ENCODE assay signal across 1 cellular context in the genomic region with DNA sequence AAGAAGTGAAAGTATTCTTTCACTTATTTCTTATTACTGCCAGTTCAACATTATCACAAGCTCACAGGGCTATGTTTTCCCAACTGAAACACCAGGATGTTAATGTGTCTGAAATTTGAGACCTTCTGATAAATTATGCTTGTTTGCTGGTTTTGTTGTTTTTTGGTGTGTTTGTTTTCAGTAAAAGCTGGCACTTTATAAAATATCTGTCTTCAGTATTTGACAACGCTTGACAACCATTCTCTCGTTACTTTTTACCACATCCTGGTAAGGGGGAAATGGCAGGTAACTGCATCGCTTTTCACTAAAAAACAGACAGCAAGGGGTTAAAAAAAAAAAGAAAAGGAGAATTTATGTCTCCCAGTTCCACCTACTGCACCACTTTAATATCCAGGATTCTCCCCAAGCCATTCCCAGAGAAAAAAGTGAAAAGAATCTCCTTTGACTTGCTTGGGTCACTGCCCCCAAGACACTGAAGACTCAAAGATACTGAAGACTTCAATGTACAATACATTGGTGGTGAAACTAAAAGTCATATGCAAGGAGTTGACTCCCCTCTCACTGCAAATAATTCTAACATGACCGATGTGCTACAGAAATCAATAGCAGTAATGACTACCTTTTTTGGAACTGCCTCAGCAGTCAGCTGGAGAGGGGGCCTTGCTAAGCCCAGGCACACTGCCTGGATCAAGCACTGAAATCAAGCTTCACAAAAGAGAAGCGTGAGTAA.
TF ChIP-seq lines count a peak whose summit lies in the region.

No MANE protein-coding gene starts in this region.

TF ChIP-seq in GM23338, 12 proteins besides CTCF, POLR2A, EP300 and RAD21 (continued from another document):
- TF ChIP-seq, protein P1, sequence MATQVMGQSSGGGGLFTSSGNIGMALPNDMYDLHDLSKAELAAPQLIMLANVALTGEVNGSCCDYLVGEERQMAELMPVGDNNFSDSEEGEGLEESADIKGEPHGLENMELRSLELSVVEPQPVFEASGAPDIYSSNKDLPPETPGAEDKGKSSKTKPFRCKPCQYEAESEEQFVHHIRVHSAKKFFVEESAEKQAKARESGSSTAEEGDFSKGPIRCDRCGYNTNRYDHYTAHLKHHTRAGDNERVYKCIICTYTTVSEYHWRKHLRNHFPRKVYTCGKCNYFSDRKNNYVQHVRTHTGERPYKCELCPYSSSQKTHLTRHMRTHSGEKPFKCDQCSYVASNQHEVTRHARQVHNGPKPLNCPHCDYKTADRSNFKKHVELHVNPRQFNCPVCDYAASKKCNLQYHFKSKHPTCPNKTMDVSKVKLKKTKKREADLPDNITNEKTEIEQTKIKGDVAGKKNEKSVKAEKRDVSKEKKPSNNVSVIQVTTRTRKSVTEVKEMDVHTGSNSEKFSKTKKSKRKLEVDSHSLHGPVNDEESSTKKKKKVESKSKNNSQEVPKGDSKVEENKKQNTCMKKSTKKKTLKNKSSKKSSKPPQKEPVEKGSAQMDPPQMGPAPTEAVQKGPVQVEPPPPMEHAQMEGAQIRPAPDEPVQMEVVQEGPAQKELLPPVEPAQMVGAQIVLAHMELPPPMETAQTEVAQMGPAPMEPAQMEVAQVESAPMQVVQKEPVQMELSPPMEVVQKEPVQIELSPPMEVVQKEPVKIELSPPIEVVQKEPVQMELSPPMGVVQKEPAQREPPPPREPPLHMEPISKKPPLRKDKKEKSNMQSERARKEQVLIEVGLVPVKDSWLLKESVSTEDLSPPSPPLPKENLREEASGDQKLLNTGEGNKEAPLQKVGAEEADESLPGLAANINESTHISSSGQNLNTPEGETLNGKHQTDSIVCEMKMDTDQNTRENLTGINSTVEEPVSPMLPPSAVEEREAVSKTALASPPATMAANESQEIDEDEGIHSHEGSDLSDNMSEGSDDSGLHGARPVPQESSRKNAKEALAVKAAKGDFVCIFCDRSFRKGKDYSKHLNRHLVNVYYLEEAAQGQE (IDR thresholded peaks at IDR 0.05; ENCODE audit: unreplicated experiment) = no peak
- TF ChIP-seq EZH2phosphoT487 (IDR thresholded peaks at IDR 0.05; ENCODE audit: unreplicated experiment) (no peak), CREB1 (CRISPR knock-in tag; IDR thresholded peaks at IDR 0.05; ENCODE audit: low read depth) (no peak), ZNF114 (CRISPR knock-in tag; IDR thresholded peaks at IDR 0.05) (no peak), EZH2 (IDR thresholded peaks at IDR 0.05; ENCODE audit: low read depth, unreplicated experiment) (no peak)
